ENCODE assay signal across 2 cellular contexts in genomic region chr12:113129664-113130456, GRCh38.
TF ChIP-seq lines count a peak whose summit lies in the region.

No MANE protein-coding gene starts in this region.

TF ChIP-seq in endothelial cell of umbilical vein, 7 proteins besides CTCF, POLR2A, EP300 and RAD21:
- TF ChIP-seq GATA2 (IDR thresholded peaks at IDR 0.05; ENCODE audit: insufficient read depth, insufficient read length, low read depth, low read length) (no peak), MAX (IDR thresholded peaks at IDR 0.05; ENCODE audit: insufficient read depth, insufficient read length) (peak; percentile 8)
TF ChIP-seq in endothelial cell of umbilical vein: peak in this region for 1.

TF ChIP-seq in HEK293T, 16 proteins besides CTCF, POLR2A, EP300 and RAD21:
- TF ChIP-seq ELF4 (IDR thresholded peaks at IDR 0.05) (no peak), FOXK2 (IDR thresholded peaks at IDR 0.05) (no peak), TARDBP (IDR thresholded peaks at IDR 0.05) (no peak)
